In genomic region chr4:14117575-14118228, GRCh38 we compare ENCODE assay signal across 34 cellular contexts.
DNase-seq lines count a peak whose midpoint lies in the region; ATAC-seq, FAIRE-seq and TF ChIP-seq lines count a peak whose summit lies in the region.
"Had no signal": no experiment of that assay in that cellular context is flagged by ENCODE, and none has a peak within 500 bp of the region (broad histone marks: within the 10 kb centered on the region; RNA-seq: fewer than 3 reads in every experiment).

No MANE protein-coding gene starts in this region.

- H3K4me2 ChIP-seq in GM12878 (ENCODE audit: control insufficient read depth, insufficient read depth) (no peak overlapping the region), PC-9 (no peak overlapping the region)
- H3K4me2 ChIP-seq: GM23338, KMS-11 had no signal

- no peaks in the 10 kb centered on the region for H3K79me2 ChIP-seq in GM12878 (ENCODE audit: control insufficient read depth, insufficient read depth, low read length)
- H3K79me2 ChIP-seq in PC-9 (ENCODE audit: low read depth) = no peaks in the 10 kb centered on the region

- no peak for TF ChIP-seq POLR2A in GM12878 (IDR thresholded peaks at IDR 0.05; ENCODE audit: low read depth, low read length)

- no peak for TF ChIP-seq EP300 in GM12878 (IDR thresholded peaks at IDR 0.05; ENCODE audit: borderline replicate concordance in 1 of 2, control insufficient read depth in 1 of 2, low read depth in 2 of 2, low read length in 2 of 2)

- H3K9me3 ChIP-seq in GM12878 (replicated peaks; ENCODE audit: control insufficient read depth, insufficient read depth, low read length) (no peaks in the 10 kb centered on the region; the same call in 2 of the 3 replicates), PC-9 (ENCODE audit: insufficient read depth, low read depth) (no peaks in the 10 kb centered on the region)
- H3K9me3 ChIP-seq: breast epithelium, left lung, tibial artery had no signal

- intact Hi-C loops in GM12878 (cut with micrococcal nuclease; ENCODE audit: unreplicated experiment) = no loop called here
- intact Hi-C loops in PC-9 (cut with micrococcal nuclease; ENCODE audit: unreplicated experiment) = no loop called here

- no peak overlapping the region for H2AFZ ChIP-seq in GM12878 (ENCODE audit: control insufficient read depth, low read depth, low read length)
- H2AFZ ChIP-seq in PC-9 = no peak overlapping the region
- H2AFZ ChIP-seq: GM23338 had no signal

- no peaks in the 10 kb centered on the region for H4K20me1 ChIP-seq in GM12878 (ENCODE audit: control insufficient read depth, insufficient read depth)
- no peaks in the 10 kb centered on the region for H4K20me1 ChIP-seq in PC-9 (ENCODE audit: insufficient read depth)

- ATAC-seq in GM18498 (IDR thresholded peaks at IDR 0.05; ENCODE audit: unreplicated experiment) = peak; percentile 51
- ATAC-seq in GM18907 (IDR thresholded peaks at IDR 0.05; ENCODE audit: unreplicated experiment) = peak; percentile 67
- ATAC-seq in HG03442 (IDR thresholded peaks at IDR 0.05; ENCODE audit: unreplicated experiment) = peak; percentile 42
- no peak; the same call in 2 of the 3 replicates for ATAC-seq in GM12878
- ATAC-seq: activated CD4-positive, alpha-beta T cell treated with anti-CD3 and anti-CD28 coated beads for 36 hours; GM23338; left lung; naive thymus-derived CD4-positive, alpha-beta T cell; Panc1; sciatic nerve had no signal

- DNase-seq in GM12878 (ENCODE audit: low read depth, low spot score) (peak; percentile 7), PC-9 (no peak), mesenteric fat pad (ENCODE audit: low spot score) (no peak)
- no peak for DNase-seq in stimulated activated CD4-positive, alpha-beta T cell treated with anti-CD3 and anti-CD28 coated beads, Interleukin-4, amount 100 ng/mL, for 24 hours
- no peak for DNase-seq in activated naive CD4-positive, alpha-beta T cell treated with anti-CD3 and anti-CD28 coated beads, Interleukin-2, amount 50 U/mL, for 16 hours
- DNase-seq: activated CD4-positive, alpha-beta T cell treated with anti-CD3 and anti-CD28 coated beads for 36 hours; activated naive CD8-positive, alpha-beta T cell treated with anti-CD3 and anti-CD28 coated beads for 36 hours; AML-193; anterior cingulate cortex; CD4-positive, alpha-beta T cell; DND-41; effector CD8-positive, alpha-beta T cell; left lung; naive thymus-derived CD4-positive, alpha-beta T cell; NCI-H1417 treated with DMSO at 0.1 percent for 48 hours; NCI-H2081 treated with DMSO at 0.1 percent for 48 hours; NCI-H2227 treated with DMSO at 0.1 percent for 48 hours; NCI-H526 treated with DMSO at 0.1 percent for 48 hours; SHP77 treated with DMSO at 0.1 percent for 48 hours; tibial artery had no signal

- CTCF ChIA-PET in GM12878 (lab: Yijun Ruan, JAX) (no interaction called here), PC-9 (lab: Charles Lee) (no interaction called here)

- H3F3A ChIP-seq in PC-9 (ENCODE audit: insufficient read depth, low read depth) = no peaks in the 10 kb centered on the region

- in situ Hi-C loops in GM12878 (cut with MboI) = no loop called here

- TF ChIP-seq RAD21 in GM12878 (IDR thresholded peaks at IDR 0.05; ENCODE audit: insufficient read depth, low read depth, low read length) = no peak

- no TSS peak for BruUV-seq in GM12878 (replicated peaks; lab: Mats Ljungman, UMichigan)
- BruUV-seq in PC-9 (replicated peaks; lab: Mats Ljungman, UMichigan) = no TSS peak

- TF ChIP-seq CTCF in GM12878 (IDR thresholded peaks at IDR 0.05 in 2 of 3, conservative IDR thresholded peaks at IDR 0.05 in 1 of 3; ENCODE audit: control insufficient read depth in 2 of 3, extremely low read depth in 1 of 3, insufficient read depth in 1 of 3, low read depth in 3 of 3, low read length in 3 of 3) (no peak), PC-9 (conservative IDR thresholded peaks at IDR 0.05) (no peak)

- WGBS in GM12878 (ENCODE audit: insufficient coverage, insufficient replicate concordance, low lambda C conversion rate, missing lambda C conversion rate) = 16% methylated on average over 3 of the region's 3 CpGs

- FAIRE-seq in GM12878 (lab: Jason Lieb, UNC) = no peak
- FAIRE-seq: colon, D721Med, GM18507, islet of Langerhans had no signal

- H3K9ac ChIP-seq in GM12878 (ENCODE audit: control insufficient read depth, insufficient read depth, low read length) = no peak overlapping the region
- H3K9ac ChIP-seq: KMS-11 had no signal

- SMC1A ChIA-PET in GM12878 (lab: Charles Lee; ENCODE audit: uncharacterized antibody, unreplicated experiment) = no interaction called here

- no peaks in the 10 kb centered on the region for H3K9me2 ChIP-seq in PC-9 (ENCODE audit: insufficient read depth)

- H3K4me3 ChIP-seq in GM12878 (no peak overlapping the region), PC-9 (no peak overlapping the region)
- H3K4me3 ChIP-seq: breast epithelium, GM23338, left lung, tibial artery had no signal

- no peak overlapping the region for H3K27ac ChIP-seq in GM12878 (ENCODE audit: control insufficient read depth, insufficient read depth)
- H3K27ac ChIP-seq in PC-9 = no peak overlapping the region
- H3K27ac ChIP-seq: breast epithelium, epithelial cell of prostate, KMS-11, left lung, tibial artery, VCaP had no signal

- POLR2A ChIA-PET in GM12878 (lab: Charles Lee) (no interaction called here), PC-9 (lab: Charles Lee; ENCODE audit: unreplicated experiment) (no interaction called here)

- no peaks in the 10 kb centered on the region for H3K36me3 ChIP-seq in GM12878 (ENCODE audit: control insufficient read depth in 2 of 2, insufficient read depth in 2 of 2, low read length in 1 of 2)
- no peaks in the 10 kb centered on the region for H3K36me3 ChIP-seq in PC-9 (ENCODE audit: low read depth)
- H3K36me3 ChIP-seq: breast epithelium, left lung, tibial artery had no signal

- H3K4me1 ChIP-seq in GM12878 (ENCODE audit: control insufficient read depth, insufficient read depth, low read length) (no peaks in the 10 kb centered on the region), PC-9 (replicated peaks; ENCODE audit: insufficient read depth) (no peaks in the 10 kb centered on the region)
- H3K4me1 ChIP-seq: breast epithelium, left lung, tibial artery had no signal

- H3K27me3 ChIP-seq in GM12878 (replicated peaks in 1 of 2; ENCODE audit: control insufficient read depth in 2 of 2, insufficient read depth in 2 of 2, low read length in 1 of 2) (no peaks in the 10 kb centered on the region), PC-9 (ENCODE audit: insufficient read depth, low read depth) (no peaks in the 10 kb centered on the region)
- H3K27me3 ChIP-seq: breast epithelium, left lung, tibial artery had no signal

- RAD21 ChIA-PET in GM12878 (lab: Charles Lee; ENCODE audit: unreplicated experiment) = no interaction called here

TF ChIP-seq in GM12878, 131 proteins besides CTCF, POLR2A, EP300 and RAD21 (continues in another document):
- TF ChIP-seq SMAD1 (IDR thresholded peaks at IDR 0.05; ENCODE audit: low read depth, partially characterized antibody) = no peak
- TF ChIP-seq, protein P1, sequence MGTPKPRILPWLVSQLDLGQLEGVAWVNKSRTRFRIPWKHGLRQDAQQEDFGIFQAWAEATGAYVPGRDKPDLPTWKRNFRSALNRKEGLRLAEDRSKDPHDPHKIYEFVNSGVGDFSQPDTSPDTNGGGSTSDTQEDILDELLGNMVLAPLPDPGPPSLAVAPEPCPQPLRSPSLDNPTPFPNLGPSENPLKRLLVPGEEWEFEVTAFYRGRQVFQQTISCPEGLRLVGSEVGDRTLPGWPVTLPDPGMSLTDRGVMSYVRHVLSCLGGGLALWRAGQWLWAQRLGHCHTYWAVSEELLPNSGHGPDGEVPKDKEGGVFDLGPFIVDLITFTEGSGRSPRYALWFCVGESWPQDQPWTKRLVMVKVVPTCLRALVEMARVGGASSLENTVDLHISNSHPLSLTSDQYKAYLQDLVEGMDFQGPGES (IDR thresholded peaks at IDR 0.05) = no peak
- no peak for TF ChIP-seq NFXL1 (IDR thresholded peaks at IDR 0.05; ENCODE audit: borderline replicate concordance)
- no peak for TF ChIP-seq KAT2A (conservative IDR thresholded peaks at IDR 0.05; ENCODE audit: control insufficient read depth, low read depth, low read length)
- no peak for TF ChIP-seq POU2F2 (IDR thresholded peaks at IDR 0.05; ENCODE audit: borderline replicate concordance, low read depth, low read length)
- TF ChIP-seq, protein P2, sequence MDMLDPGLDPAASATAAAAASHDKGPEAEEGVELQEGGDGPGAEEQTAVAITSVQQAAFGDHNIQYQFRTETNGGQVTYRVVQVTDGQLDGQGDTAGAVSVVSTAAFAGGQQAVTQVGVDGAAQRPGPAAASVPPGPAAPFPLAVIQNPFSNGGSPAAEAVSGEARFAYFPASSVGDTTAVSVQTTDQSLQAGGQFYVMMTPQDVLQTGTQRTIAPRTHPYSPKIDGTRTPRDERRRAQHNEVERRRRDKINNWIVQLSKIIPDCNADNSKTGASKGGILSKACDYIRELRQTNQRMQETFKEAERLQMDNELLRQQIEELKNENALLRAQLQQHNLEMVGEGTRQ (IDR thresholded peaks at IDR 0.05; ENCODE audit: borderline replicate concordance, low read depth, low read length) = no peak
- TF ChIP-seq, protein P3, sequence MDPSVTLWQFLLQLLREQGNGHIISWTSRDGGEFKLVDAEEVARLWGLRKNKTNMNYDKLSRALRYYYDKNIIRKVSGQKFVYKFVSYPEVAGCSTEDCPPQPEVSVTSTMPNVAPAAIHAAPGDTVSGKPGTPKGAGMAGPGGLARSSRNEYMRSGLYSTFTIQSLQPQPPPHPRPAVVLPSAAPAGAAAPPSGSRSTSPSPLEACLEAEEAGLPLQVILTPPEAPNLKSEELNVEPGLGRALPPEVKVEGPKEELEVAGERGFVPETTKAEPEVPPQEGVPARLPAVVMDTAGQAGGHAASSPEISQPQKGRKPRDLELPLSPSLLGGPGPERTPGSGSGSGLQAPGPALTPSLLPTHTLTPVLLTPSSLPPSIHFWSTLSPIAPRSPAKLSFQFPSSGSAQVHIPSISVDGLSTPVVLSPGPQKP (IDR thresholded peaks at IDR 0.05; ENCODE audit: low read depth, low read length) = no peak
- TF ChIP-seq SMARCA5 (IDR thresholded peaks at IDR 0.05) = no peak
- no peak for TF ChIP-seq PKNOX1 (IDR thresholded peaks at IDR 0.05)
- TF ChIP-seq FOXM1 (IDR thresholded peaks at IDR 0.05; ENCODE audit: low read depth, low read length) = no peak
- TF ChIP-seq CREB1 (IDR thresholded peaks at IDR 0.05; ENCODE audit: low read depth) = no peak
- TF ChIP-seq TCF3 (IDR thresholded peaks at IDR 0.05; ENCODE audit: borderline replicate concordance, insufficient read depth, low read depth, low read length) = no peak
- no peak for TF ChIP-seq CREM (IDR thresholded peaks at IDR 0.05; ENCODE audit: low read depth)
